Comparison of ENCODE assay signal across 20 cellular contexts in the genomic region with DNA sequence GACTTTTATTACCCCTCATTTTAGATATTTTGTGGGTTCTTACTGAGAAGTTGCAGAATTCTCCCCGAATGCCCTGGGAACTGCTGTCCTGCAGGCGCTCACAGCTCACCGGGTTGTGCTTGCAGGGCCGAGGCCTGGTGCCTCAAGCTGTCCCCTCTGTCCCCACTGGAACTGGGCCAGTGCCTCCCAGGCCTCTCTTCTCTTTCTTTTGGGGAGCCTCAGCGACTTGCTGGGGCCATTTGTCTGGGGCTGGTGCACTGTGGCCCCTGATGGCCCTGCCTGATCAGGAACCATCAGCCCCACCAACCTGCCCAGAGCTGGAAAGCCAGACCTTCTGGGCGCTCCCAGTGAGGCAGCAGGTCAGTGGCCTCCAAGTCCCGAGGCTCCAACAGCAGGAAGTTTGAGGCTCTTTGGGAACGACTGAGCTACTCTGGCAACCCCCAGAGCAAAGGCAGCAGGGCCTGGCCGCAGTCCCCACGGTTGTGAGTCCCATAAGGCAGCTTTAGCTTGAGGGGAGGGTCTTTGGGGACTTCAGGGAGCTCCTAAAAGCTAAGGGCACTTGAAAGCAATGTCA. TPM values are rescaled to one million over a fixed set of nuclear protein-coding genes. Genes with fewer than 3 reads are reported as not detected.
A peak's percentile ranks its signal among the peaks of the same experiment; 100 is the strongest.
DNase-seq lines count a peak whose midpoint lies in the region; ATAC-seq and TF ChIP-seq lines count a peak whose summit lies in the region.
"Had no signal": no experiment of that assay in that cellular context is flagged by ENCODE, and none has a peak within 500 bp of the region (broad histone marks: within the 10 kb centered on the region; RNA-seq: fewer than 3 reads in every experiment).

No MANE protein-coding gene starts in this region.

- H3K9me3 Mint-ChIP-seq in central memory CD8-positive, alpha-beta T cell = no peaks in the 10 kb centered on the region
- H3K9me3 Mint-ChIP-seq: CD8-positive, alpha-beta T cell had no signal

- H3K4me1 ChIP-seq in mucosa of rectum (ENCODE audit: control insufficient read depth in 2 of 2, insufficient read depth in 2 of 2, low read length in 2 of 2) (peaks cover 40 to 73% of the 10 kb centered on the region in 2 donors), BE2C (no peaks in the 10 kb centered on the region; the same call in 1 of the 2 replicates), body of pancreas (no peaks in the 10 kb centered on the region)

- no peaks in the 10 kb centered on the region for H3K27me3 Mint-ChIP-seq in central memory CD8-positive, alpha-beta T cell

- no peaks in the 10 kb centered on the region for H3K9me3 ChIP-seq in mucosa of rectum (ENCODE audit: control insufficient read depth in 2 of 2, low read length in 2 of 2)
- peaks cover 2% of the 10 kb centered on the region; the same call in 1 of the 2 replicates for H3K9me3 ChIP-seq in BE2C
- no peaks in the 10 kb centered on the region for H3K9me3 ChIP-seq in body of pancreas

- no peak overlapping the region for H3K4me3 Mint-ChIP-seq in central memory CD8-positive, alpha-beta T cell
- H3K4me3 Mint-ChIP-seq: CD8-positive, alpha-beta T cell had no signal

- TF ChIP-seq CTCF in GM13976 (IDR thresholded peaks at IDR 0.05; ENCODE audit: borderline replicate concordance, control extremely low read depth, extremely low read depth, insufficient read depth, missing control alignments) (no peak), BE2C (IDR thresholded peaks at IDR 0.05; ENCODE audit: low read depth, low read length) (no peak), body of pancreas (IDR thresholded peaks at IDR 0.05) (no peak)

- TF ChIP-seq POLR2A in body of pancreas (IDR thresholded peaks at IDR 0.05) = no peak

- no peak overlapping the region for H3K27ac Mint-ChIP-seq in central memory CD8-positive, alpha-beta T cell (ENCODE audit: low read depth)
- H3K27ac Mint-ChIP-seq: CD8-positive, alpha-beta T cell had no signal

- H3K4me3 ChIP-seq in mucosa of rectum (ENCODE audit: low read length in 2 of 2) (peak overlapping the region in 1 of 2 donors; percentile 41), BE2C (ENCODE audit: low read depth, low read length) (no peak overlapping the region), body of pancreas (no peak overlapping the region)
- H3K4me3 ChIP-seq: PC-9 had no signal

- peak; percentile 47 for DNase-seq in activated effector memory CD4-positive, alpha-beta T cell treated with anti-CD3 and anti-CD28 coated beads, Interleukin-2, amount 50 U/mL, for 16 hours
- no peak for DNase-seq in activated effector memory CD4-positive, alpha-beta T cell treated with Interleukin-2 at 50 U/mL for 16 hours
- peak; percentile 13 for DNase-seq in GM13976 (ENCODE audit: low spot score)
- peak; percentile 4 to 12 for DNase-seq in central memory CD8-positive, alpha-beta T cell (ENCODE audit: low spot score in 2 of 2)
- DNase-seq in BE2C = no peak
- no peak for DNase-seq in body of pancreas
- DNase-seq: AML-193, DND-41, GDM1, MM.1S, NCI-H1105 treated with DMSO at 0.1 percent for 48 hours, NCI-H187, NCI-H446 treated with DMSO at 0.1 percent for 48 hours, NCI-H774, PC-9 had no signal

- intact Hi-C loops in body of pancreas (cut with DNase I) = no loop called here

- H3K27me3 ChIP-seq in mucosa of rectum (ENCODE audit: control insufficient read depth in 2 of 2, insufficient read depth in 2 of 2, low read length in 2 of 2) (no peaks in the 10 kb centered on the region), BE2C (no peaks in the 10 kb centered on the region), body of pancreas (no peaks in the 10 kb centered on the region)

- H3K9ac ChIP-seq in mucosa of rectum (ENCODE audit: low read depth in 1 of 2, low read length in 2 of 2) = peak overlapping the region; percentile 32 to 48

- 83 to 87% methylated on average over 6 to 10 of the region's 10 CpGs for WGBS in body of pancreas, 2 donors

- ATAC-seq in central memory CD8-positive, alpha-beta T cell (replicated peaks; ENCODE audit: extremely low read depth, poor library complexity, severe bottlenecking) = no peak
- ATAC-seq in GM21786 (IDR thresholded peaks at IDR 0.05; ENCODE audit: unreplicated experiment) (no peak), body of pancreas (no peak)
- ATAC-seq: CD8-positive, alpha-beta T cell; Right ventricle myocardium inferior had no signal

- H3K27ac ChIP-seq in mucosa of rectum (ENCODE audit: low read depth in 2 of 2, low read length in 2 of 2) (peak overlapping the region; percentile 87 to 91), body of pancreas (no peak overlapping the region)
- H3K27ac ChIP-seq: PC-9 had no signal

- H3K36me3 Mint-ChIP-seq in central memory CD8-positive, alpha-beta T cell (ENCODE audit: insufficient read depth) = no peaks in the 10 kb centered on the region
- H3K36me3 Mint-ChIP-seq: CD8-positive, alpha-beta T cell had no signal

- H3K36me3 ChIP-seq in mucosa of rectum (ENCODE audit: control insufficient read depth in 2 of 2, insufficient read depth in 2 of 2, low read length in 2 of 2) (peaks cover 0 to 2% of the 10 kb centered on the region in 2 donors), BE2C (no peaks in the 10 kb centered on the region), body of pancreas (replicated peaks in 1 of 2; ENCODE audit: insufficient read depth in 1 of 2, low read depth in 2 of 2) (no peaks in the 10 kb centered on the region)

- in situ Hi-C loops in GM13976 (cut with MboI; ENCODE audit: low sequenced_read_pairs, unreplicated experiment) = no loop called here

- H3K4me1 Mint-ChIP-seq in central memory CD8-positive, alpha-beta T cell = peaks cover under 1% of the 10 kb centered on the region

RNA-seq across cellular contexts. Expression of a gene that starts 14.7 kb away (rescaled TPM):
- 8.5 TPM for polyA plus RNA-seq in BE2C (2012; ENCODE audit: insufficient read depth, insufficient read length, low read depth)
- total RNA-seq in body of pancreas = not detected
- total RNA-seq: H4 had no signal

RNA-seq across cellular contexts. Expression of a gene that starts 17.7 kb away (rescaled TPM):
- 4.8 TPM for polyA plus RNA-seq in BE2C (2012; ENCODE audit: insufficient read depth, insufficient read length, low read depth)
- not detected for total RNA-seq in body of pancreas
- total RNA-seq: H4, Right ventricle myocardium inferior had no signal

RNA-seq across cellular contexts. Expression of a gene that starts 59.9 kb away (rescaled TPM):
- 42.2 TPM for polyA plus RNA-seq in BE2C (2012; ENCODE audit: insufficient read depth, insufficient read length, low read depth)
- 10 to 100 TPM; 27.0 to 42.5 TPM for total RNA-seq in body of pancreas

Comparison
In these comparisons a context has a peak if more than half of its experiments do, and no peak if none do; other contexts are left out.
1. DNase-seq: peak in activated effector memory CD4-positive, alpha-beta T cell treated with anti-CD3 and anti-CD28 coated beads, Interleukin-2, amount 50 U/mL, for 16 hours (single experiment), GM13976 (single experiment) and central memory CD8-positive, alpha-beta T cell (2 of 2); none in activated effector memory CD4-positive, alpha-beta T cell treated with Interleukin-2 at 50 U/mL for 16 hours (single experiment), BE2C (single experiment) and body of pancreas (0 of 4).
2. H3K27ac ChIP-seq: peak in mucosa of rectum (2 of 2); none in body of pancreas (0 of 4).